ENCODE assay signal across 23 cellular contexts in the genomic region with DNA sequence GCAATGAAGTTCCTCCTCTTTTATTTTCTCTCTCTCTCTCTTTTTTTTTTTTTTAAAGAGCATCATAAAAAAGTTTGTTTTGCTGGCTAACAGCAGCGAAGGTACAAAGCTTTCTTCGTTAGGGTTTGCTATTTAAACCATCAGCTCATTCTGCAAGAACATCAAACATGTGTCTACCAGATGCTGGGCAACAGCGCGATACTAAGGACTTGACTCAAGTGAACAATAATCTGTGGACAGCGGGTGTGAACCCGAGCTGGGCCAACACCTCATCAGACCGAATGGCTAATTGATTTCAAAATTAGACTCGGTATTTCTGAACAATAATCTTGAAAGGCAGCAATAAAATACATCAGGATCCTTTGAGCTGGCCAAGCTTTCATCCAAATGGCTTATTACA.
A peak's percentile ranks its signal among the peaks of the same experiment; 100 is the strongest.
DNase-seq lines count a peak whose midpoint lies in the region; ATAC-seq, FAIRE-seq and TF ChIP-seq lines count a peak whose summit lies in the region.
"Had no signal": no experiment of that assay in that cellular context is flagged by ENCODE, and none has a peak within 500 bp of the region (broad histone marks: within the 10 kb centered on the region; RNA-seq: fewer than 3 reads in every experiment).

No MANE protein-coding gene starts in this region.

- H3K4me3 ChIP-seq in Caco-2 (ENCODE audit: low read depth, low read length) = no peak overlapping the region
- H3K4me3 ChIP-seq in adipocyte (ENCODE audit: low read length) = no peak overlapping the region
- no peak overlapping the region for H3K4me3 ChIP-seq in kidney (ENCODE audit: low read length in 2 of 2)
- H3K4me3 ChIP-seq: A549, HAP-1, PC-9 had no signal

- no peaks in the 10 kb centered on the region for H3K36me3 ChIP-seq in Caco-2 (ENCODE audit: control insufficient read depth, insufficient read depth, low read length)
- no peaks in the 10 kb centered on the region for H3K36me3 ChIP-seq in adipocyte (ENCODE audit: control insufficient read depth, insufficient read depth, low read length, severe bottlenecking)
- H3K36me3 ChIP-seq in kidney (ENCODE audit: control insufficient read depth in 1 of 2, insufficient read depth in 2 of 2, low read length in 2 of 2) = no peaks in the 10 kb centered on the region
- H3K36me3 ChIP-seq: HAP-1 had no signal

- TF ChIP-seq CTCF in Caco-2 (IDR thresholded peaks at IDR 0.05; ENCODE audit: insufficient read depth in 1 of 2, low read depth in 1 of 2, low read length in 1 of 2, severe bottlenecking in 1 of 2, unreplicated experiment in 1 of 2) = no peak
- no peak for TF ChIP-seq CTCF in kidney (IDR thresholded peaks at IDR 0.05; ENCODE audit: borderline replicate concordance, extremely low read depth, insufficient read depth)

- CTCF ChIA-PET in Caco-2 (lab: Charles Lee) = interaction anchor here (0.7 kb wide), 1 partner anchor 47 kb away, joined by 3 read pairs; no protein-coding TSS in a partner anchor
- CTCF ChIA-PET in activated naive CD4-positive, alpha-beta T cell treated with anti-CD3 and anti-CD28 coated beads, Interleukin-2, amount 10 ng/mL, durations not matched to agents 7 days and 5 days (lab: Charles Lee) = no interaction called here

- H3K4me1 ChIP-seq in Caco-2 = peaks cover 20% of the 10 kb centered on the region
- H3K4me1 ChIP-seq in adipocyte (ENCODE audit: control insufficient read depth, insufficient read depth, low read length) = peaks cover 39% of the 10 kb centered on the region
- H3K4me1 ChIP-seq in kidney (ENCODE audit: control insufficient read depth in 1 of 2, insufficient read depth in 1 of 2, low read depth in 1 of 2, low read length in 2 of 2) = no peaks in the 10 kb centered on the region
- H3K4me1 ChIP-seq: A549, HAP-1 had no signal

- peaks cover 11% of the 10 kb centered on the region for H3K9me3 ChIP-seq in Caco-2
- no peaks in the 10 kb centered on the region for H3K9me3 ChIP-seq in adipocyte (ENCODE audit: control insufficient read depth, low read length)
- no peaks in the 10 kb centered on the region for H3K9me3 ChIP-seq in kidney (ENCODE audit: control insufficient read depth in 1 of 2, low read length in 2 of 2)
- H3K9me3 ChIP-seq: A549, HAP-1 had no signal

- H3K4me1 Mint-ChIP-seq in Caco-2 (ENCODE audit: low read depth, unreplicated experiment) = peaks cover 11% of the 10 kb centered on the region
- H3K4me1 Mint-ChIP-seq in activated naive CD4-positive, alpha-beta T cell treated with anti-CD3 and anti-CD28 coated beads, Interleukin-2, amount 10 ng/mL, durations not matched to agents 7 days and 5 days = no peaks in the 10 kb centered on the region
- no peaks in the 10 kb centered on the region for H3K4me1 Mint-ChIP-seq in naive thymus-derived CD8-positive, alpha-beta T cell

- no peaks in the 10 kb centered on the region for H3K27me3 ChIP-seq in Caco-2 (replicated peaks; ENCODE audit: control insufficient read depth, insufficient read depth, low read length)
- no peaks in the 10 kb centered on the region for H3K27me3 ChIP-seq in adipocyte (replicated peaks; ENCODE audit: control insufficient read depth, insufficient read depth, low read length)

- H3K9me3 Mint-ChIP-seq in Caco-2 (ENCODE audit: unreplicated experiment) = peaks cover 11% of the 10 kb centered on the region
- H3K9me3 Mint-ChIP-seq in activated naive CD4-positive, alpha-beta T cell treated with anti-CD3 and anti-CD28 coated beads, Interleukin-2, amount 10 ng/mL, durations not matched to agents 7 days and 5 days = no peaks in the 10 kb centered on the region
- peaks cover 0 to 2% (median 0%) of the 10 kb centered on the region in 9 donors for H3K9me3 Mint-ChIP-seq in naive thymus-derived CD8-positive, alpha-beta T cell

- no peak for DNase-seq in Caco-2
- peak; percentile 8 for DNase-seq in NCI-H1105 (lab: John Stamatoyannopoulos, UW)
- DNase-seq in adipocyte (ENCODE audit: low read depth) = no peak
- peak; percentile 25 for DNase-seq in kidney
- DNase-seq in activated naive CD4-positive, alpha-beta T cell treated with anti-CD3 and anti-CD28 coated beads, Interleukin-2, amount 10 ng/mL, durations not matched to agents 7 days and 5 days = no peak
- no peak for DNase-seq in naive thymus-derived CD8-positive, alpha-beta T cell
- DNase-seq: MM.1S, NCI-H1436, NCI-H2029, NCI-H2171 treated with DMSO at 0.1 percent for 48 hours, NCI-H82, PC-9, SIG-M5, T-helper 1 cell had no signal

- FAIRE-seq in kidney (lab: Jason Lieb, UNC) = no peak
- FAIRE-seq: A549, G401.6, GM19239 had no signal

- intact Hi-C loops in Caco-2 (cut with micrococcal nuclease; ENCODE audit: unreplicated experiment) (loop anchor here (1.0 to 2.0 kb wide), 3 partner anchors 32 to 156 kb away; no protein-coding TSS in a partner anchor), kidney (cut with DNase I) (no loop called here)

- ATAC-seq in GM18867 (IDR thresholded peaks at IDR 0.05; ENCODE audit: unreplicated experiment) = no peak
- ATAC-seq in GM18498 (IDR thresholded peaks at IDR 0.05; ENCODE audit: unreplicated experiment) = no peak
- no peak for ATAC-seq in naive thymus-derived CD8-positive, alpha-beta T cell
- ATAC-seq: A549, SK-N-SH treated with all-trans-retinoic acid at 6 μM for 48 hours had no signal

- POLR2A ChIA-PET in Caco-2 (lab: Charles Lee) = no interaction called here
- POLR2A ChIA-PET in naive thymus-derived CD8-positive, alpha-beta T cell (lab: Charles Lee) = no interaction called here

- H3K9ac ChIP-seq in adipocyte (ENCODE audit: low read length) (peak overlapping the region; percentile 69), kidney (ENCODE audit: low read length in 2 of 2) (no peak overlapping the region)

- H3K27ac Mint-ChIP-seq in Caco-2 (ENCODE audit: unreplicated experiment) = peak overlapping the region; percentile 90
- H3K27ac Mint-ChIP-seq in activated naive CD4-positive, alpha-beta T cell treated with anti-CD3 and anti-CD28 coated beads, Interleukin-2, amount 10 ng/mL, durations not matched to agents 7 days and 5 days = no peak overlapping the region
- no peak overlapping the region for H3K27ac Mint-ChIP-seq in naive thymus-derived CD8-positive, alpha-beta T cell

- H3K27ac ChIP-seq in kidney (ENCODE audit: low read depth in 2 of 2, low read length in 2 of 2) = no peak overlapping the region
- H3K27ac ChIP-seq: A549, C4-2B, PC-9, RWPE1 had no signal

- H3K27me3 Mint-ChIP-seq in Caco-2 (ENCODE audit: insufficient read depth, unreplicated experiment) = no peaks in the 10 kb centered on the region
- H3K27me3 Mint-ChIP-seq in activated naive CD4-positive, alpha-beta T cell treated with anti-CD3 and anti-CD28 coated beads, Interleukin-2, amount 10 ng/mL, durations not matched to agents 7 days and 5 days = no peaks in the 10 kb centered on the region
- peaks cover 0 to 4% (median 0%) of the 10 kb centered on the region in 5 donors for H3K27me3 Mint-ChIP-seq in naive thymus-derived CD8-positive, alpha-beta T cell

- no TSS peak for BruUV-seq in Caco-2 (replicated peaks; lab: Mats Ljungman, UMichigan)

- peak overlapping the region; percentile 68 for H3K4me3 Mint-ChIP-seq in Caco-2 (ENCODE audit: unreplicated experiment)
- no peak overlapping the region for H3K4me3 Mint-ChIP-seq in activated naive CD4-positive, alpha-beta T cell treated with anti-CD3 and anti-CD28 coated beads, Interleukin-2, amount 10 ng/mL, durations not matched to agents 7 days and 5 days
- H3K4me3 Mint-ChIP-seq in naive thymus-derived CD8-positive, alpha-beta T cell = no peak overlapping the region

- H3K36me3 Mint-ChIP-seq in Caco-2 (ENCODE audit: insufficient read depth, unreplicated experiment) = peaks cover 6% of the 10 kb centered on the region
- no peaks in the 10 kb centered on the region for H3K36me3 Mint-ChIP-seq in activated naive CD4-positive, alpha-beta T cell treated with anti-CD3 and anti-CD28 coated beads, Interleukin-2, amount 10 ng/mL, durations not matched to agents 7 days and 5 days
- H3K36me3 Mint-ChIP-seq in naive thymus-derived CD8-positive, alpha-beta T cell = no peaks in the 10 kb centered on the region

Comparison
In these comparisons a context has a peak if more than half of its experiments do, and no peak if none do; other contexts are left out.
1. DNase-seq: peak in NCI-H1105 (single experiment) and kidney (single experiment); none in Caco-2 (0 of 2), adipocyte (single experiment), activated naive CD4-positive, alpha-beta T cell treated with anti-CD3 and anti-CD28 coated beads, Interleukin-2, amount 10 ng/mL, durations not matched to agents 7 days and 5 days (single experiment) and naive thymus-derived CD8-positive, alpha-beta T cell (0 of 10).